ENCODE assay signal across 38 cellular contexts in genomic region chr1:37614105-37614504, GRCh38. TPM values are rescaled to one million over a fixed set of nuclear protein-coding genes. Genes with fewer than 3 reads are reported as not detected.
"Had no signal": no experiment of that assay in that cellular context is flagged by ENCODE, and none has a peak within 500 bp of the region (broad histone marks: within the 10 kb centered on the region; RNA-seq: fewer than 3 reads in every experiment).

No MANE protein-coding gene starts in this region.

- H3K9ac ChIP-seq: KMS-11 had no signal

- H3K27ac ChIP-seq: KMS-11 had no signal

- H3K4me3 ChIP-seq: MG63 had no signal

- H3K36me3 ChIP-seq: MG63 had no signal

- H3K9me3 ChIP-seq: MG63 had no signal

- DNase-seq: Karpas-422, KG1, MG63, MM.1S, MV-4-11, NCI-H1048, NCI-H1092, NCI-H1092 treated with DMSO at 0.1 percent for 48 hours, NCI-H1105, NCI-H1105 treated with DMSO at 0.1 percent for 48 hours, NCI-H1417, NCI-H1417 treated with DMSO at 0.1 percent for 48 hours, NCI-H1436, NCI-H1436 treated with DMSO at 0.1 percent for 48 hours, NCI-H146, NCI-H1694, NCI-H1694 treated with DMSO at 0.1 percent for 48 hours, NCI-H187, NCI-H187 treated with DMSO at 0.1 percent for 48 hours, NCI-H1930, NCI-H2029, NCI-H2029 treated with DMSO at 0.1 percent for 48 hours, NCI-H2081, NCI-H2081 treated with DMSO at 0.1 percent for 48 hours, NCI-H2107, NCI-H2171, NCI-H2171 treated with DMSO at 0.1 percent for 48 hours, NCI-H2227 treated with DMSO at 0.1 percent for 48 hours, NCI-H226, NCI-H345, NCI-H446, NCI-H446 treated with DMSO at 0.1 percent for 48 hours, NCI-H510A had no signal

- H3K4me2 ChIP-seq: KMS-11 had no signal

RNA-seq across cellular contexts. Expression of gene RSPO1, which starts 20.6 kb away (rescaled TPM):
- total RNA-seq: LHCN-M2, M059J, MCF 10A, NCI-H460 had no signal

RNA-seq across cellular contexts. Expression of gene DNALI1, which starts 57.4 kb away (rescaled TPM):
- total RNA-seq: MCF 10A, NCI-H460 had no signal
